8 cellular contexts compared by ENCODE assay signal in genomic region chr11:119371778-119372182, GRCh38. TPM values are rescaled to one million over a fixed set of nuclear protein-coding genes. Genes with fewer than 3 reads are reported as not detected.
A peak's percentile ranks its signal among the peaks of the same experiment; 100 is the strongest.
DNase-seq lines count a peak whose midpoint lies in the region; ATAC-seq, FAIRE-seq and TF ChIP-seq lines count a peak whose summit lies in the region.

No MANE protein-coding gene starts in this region.

- RAD21 ChIA-PET in HCT116 (lab: Charles Lee; ENCODE audit: low non-redundant PET in 1 of 2, low total read pairs in 2 of 2, uncharacterized antibody in 2 of 2, unreplicated experiment in 2 of 2) = interaction anchor here (0.7 to 1.0 kb wide), 2 partner anchors 15 kb away, joined by 3 read pairs; no protein-coding TSS in a partner anchor

- H3K9me2 ChIP-seq in HCT116 (ENCODE audit: insufficient read depth) = no peaks in the 10 kb centered on the region

- H3K4me2 ChIP-seq in HCT116 (ENCODE audit: low read length) = no peak overlapping the region

- H3K36me3 Mint-ChIP-seq in activated T-cell treated with anti-CD3 and anti-CD28 coated beads, Interleukin-2, amount 50 U/mL, for 4 hours (ENCODE audit: insufficient read depth) = no peaks in the 10 kb centered on the region

- no peaks in the 10 kb centered on the region for H4K20me1 ChIP-seq in HCT116 (ENCODE audit: insufficient read depth)

- H3K79me2 ChIP-seq in HCT116 (ENCODE audit: insufficient read depth, low read length) = no peaks in the 10 kb centered on the region

- no peak for TF ChIP-seq POLR2A in HCT116 (IDR thresholded peaks at IDR 0.05; ENCODE audit: borderline replicate concordance, extremely low read depth, insufficient read depth, insufficient read length)

- ATAC-seq in HCT116 = peak; percentile 61
- no peak for ATAC-seq in activated T-cell treated with anti-CD3 and anti-CD28 coated beads, Interleukin-2, amount 50 U/mL, for 4 hours

- H3K27ac ChIP-seq in HCT116 (ENCODE audit: low read depth, low read length) = no peak overlapping the region
- no peak overlapping the region for H3K27ac ChIP-seq in coronary artery

- TF ChIP-seq RAD21 in HCT116 (IDR thresholded peaks at IDR 0.05; ENCODE audit: low read depth) = peak; percentile 58

- H3K4me1 ChIP-seq in HCT116 (ENCODE audit: control insufficient read depth in 1 of 2, insufficient read depth in 2 of 2, low read length in 2 of 2) = peaks cover 35 to 42% of the 10 kb centered on the region in 2 experiments

- H3K27me3 ChIP-seq in HCT116 (ENCODE audit: insufficient read depth, low read length) = no peaks in the 10 kb centered on the region

- H2AFZ ChIP-seq in HCT116 (ENCODE audit: low read depth, low read length, poor library complexity, severe bottlenecking) = no peak overlapping the region

- intact Hi-C loops in HCT116 (cut with micrococcal nuclease) = no loop called here

- CTCF ChIA-PET in HCT116 (lab: Charles Lee) = interaction anchor here (0.8 to 7.5 kb wide), 6 partner anchors 9 to 340 kb away, joined by 3 to 54 read pairs (median 8); partner anchors contain the start of gene USP2

- no peak overlapping the region for H3K9ac ChIP-seq in HCT116 (ENCODE audit: low read length)

- peak; percentile 30 to 70 (median 35); a peak in 4 of 6 replicates for TF ChIP-seq CTCF in HCT116 (IDR thresholded peaks at IDR 0.05 in 2 of 3, conservative IDR thresholded peaks at IDR 0.05 in 1 of 3; ENCODE audit: borderline replicate concordance in 1 of 3, insufficient read depth in 1 of 3, low read depth in 2 of 3, low read length in 2 of 3)
- peak; percentile 49 for TF ChIP-seq CTCF in epithelial cell of esophagus (IDR thresholded peaks at IDR 0.05; ENCODE audit: insufficient read depth, low read depth, low read length, missing control alignments)
- peak; percentile 45 for TF ChIP-seq CTCF in retinal pigment epithelial cell (conservative IDR thresholded peaks at IDR 0.05; ENCODE audit: low read depth, low read length)
- TF ChIP-seq CTCF in coronary artery (IDR thresholded peaks at IDR 0.05) = no peak

- H3K27me3 Mint-ChIP-seq in activated T-cell treated with anti-CD3 and anti-CD28 coated beads, Interleukin-2, amount 50 U/mL, for 4 hours (ENCODE audit: low read depth) = peaks cover 32% of the 10 kb centered on the region

- no peaks in the 10 kb centered on the region for H3K9me3 ChIP-seq in HCT116 (ENCODE audit: control insufficient read depth in 1 of 2, insufficient read depth in 1 of 2, low read depth in 1 of 2, low read length in 2 of 2)

- no peak for DNase-seq in HCT116 (ENCODE audit: low read depth, low spot score)
- DNase-seq in NCI-H82 (lab: John Stamatoyannopoulos, UW) = peak; percentile 67
- peak; percentile 63 for DNase-seq in epithelial cell of esophagus (ENCODE audit: low read depth)
- no peak for DNase-seq in retinal pigment epithelial cell (ENCODE audit: low read depth)
- no peak for DNase-seq in NCI-H1048 (lab: John Stamatoyannopoulos, UW)
- no peak for DNase-seq in coronary artery (ENCODE audit: low spot score)
- no peak for DNase-seq in activated T-cell treated with anti-CD3 and anti-CD28 coated beads, Interleukin-2, amount 50 U/mL, for 4 hours
- no peak for DNase-seq in GM19239 (ENCODE audit: insufficient read length, low spot score)

- no peak overlapping the region for H3K4me3 ChIP-seq in HCT116 (replicated peaks in 1 of 2; ENCODE audit: low read depth in 1 of 2, low read length in 2 of 2)
- H3K4me3 ChIP-seq in epithelial cell of esophagus (ENCODE audit: low read length) = no peak overlapping the region
- no peak overlapping the region for H3K4me3 ChIP-seq in retinal pigment epithelial cell (ENCODE audit: low read length)
- H3K4me3 ChIP-seq in coronary artery = no peak overlapping the region

- POLR2A ChIA-PET in HCT116 (lab: Charles Lee) = interaction anchor here (0.5 to 1.2 kb wide), 2 partner anchors 11 to 33 kb away, joined by 3 to 4 read pairs; no protein-coding TSS in a partner anchor

- H3K36me3 ChIP-seq in HCT116 (ENCODE audit: control insufficient read depth in 1 of 2, insufficient read depth in 2 of 2, low read length in 2 of 2) = no peaks in the 10 kb centered on the region

- no peaks in the 10 kb centered on the region for H3K9me3 Mint-ChIP-seq in activated T-cell treated with anti-CD3 and anti-CD28 coated beads, Interleukin-2, amount 50 U/mL, for 4 hours

- FAIRE-seq in GM19239 (lab: Jason Lieb, UNC) = no peak

- H3K4me1 Mint-ChIP-seq in activated T-cell treated with anti-CD3 and anti-CD28 coated beads, Interleukin-2, amount 50 U/mL, for 4 hours (ENCODE audit: low read depth) = peaks cover 10% of the 10 kb centered on the region

- no peak overlapping the region for H3K4me3 Mint-ChIP-seq in activated T-cell treated with anti-CD3 and anti-CD28 coated beads, Interleukin-2, amount 50 U/mL, for 4 hours

- BruUV-seq in HCT116 (replicated peaks; lab: Mats Ljungman, UMichigan) = no TSS peak

TF ChIP-seq in HCT116, 20 proteins besides CTCF, POLR2A, EP300 and RAD21:
- TF ChIP-seq EGR1 (IDR thresholded peaks at IDR 0.05; ENCODE audit: low read depth) = no peak
- TF ChIP-seq ZFX (IDR thresholded peaks at IDR 0.05) = no peak
- no peak for TF ChIP-seq CEBPB (IDR thresholded peaks at IDR 0.05; ENCODE audit: low read depth)
- TF ChIP-seq MAX (IDR thresholded peaks at IDR 0.05) = peak; percentile 84
- TF ChIP-seq JUND (IDR thresholded peaks at IDR 0.05) = no peak

RNA-seq across cellular contexts. Expression of gene USP2, which starts 9.7 kb away (rescaled TPM):
- 5.0 TPM for total RNA-seq in HCT116 (2021; ENCODE audit: unreplicated experiment)
- 3.6 and 4.0 TPM in 2 replicates for polyA plus RNA-seq in HCT116 (2012)
- total RNA-seq in activated T-cell treated with anti-CD3 and anti-CD28 coated beads, Interleukin-2, amount 50 U/mL, for 4 hours = under 1 TPM; 0.19 to 0.53 (median 0.37) TPM

RNA-seq across cellular contexts. Expression of gene MFRP, which starts 25.3 kb away (rescaled TPM):
- not detected for total RNA-seq in HCT116 (2021; ENCODE audit: unreplicated experiment)
- not detected in 2 replicates for polyA plus RNA-seq in HCT116 (2012)
- total RNA-seq in activated T-cell treated with anti-CD3 and anti-CD28 coated beads, Interleukin-2, amount 50 U/mL, for 4 hours = not detected

RNA-seq across cellular contexts. Expression of gene C1QTNF5, which starts 31.1 kb away (rescaled TPM):
- not detected for total RNA-seq in HCT116 (2021; ENCODE audit: unreplicated experiment)
- polyA plus RNA-seq in HCT116 (2012) = not detected in 2 replicates
- not detected for total RNA-seq in activated T-cell treated with anti-CD3 and anti-CD28 coated beads, Interleukin-2, amount 50 U/mL, for 4 hours

RNA-seq across cellular contexts. Expression of gene RNF26, which starts 37.5 kb away (rescaled TPM):
- 45.6 TPM for total RNA-seq in HCT116 (2021; ENCODE audit: unreplicated experiment)
- 49.8 and 55.4 TPM in 2 replicates for polyA plus RNA-seq in HCT116 (2012)
- 10 to 100 TPM; 18.6 to 20.7 (median 18.9) TPM for total RNA-seq in activated T-cell treated with anti-CD3 and anti-CD28 coated beads, Interleukin-2, amount 50 U/mL, for 4 hours

RNA-seq across cellular contexts. Expression of gene THY1, which starts 51.2 kb away (rescaled TPM):
- 1.1 TPM for total RNA-seq in HCT116 (2021; ENCODE audit: unreplicated experiment)
- polyA plus RNA-seq in HCT116 (2012) = 0.04 and 0.05 TPM in 2 replicates
- under 1 TPM; 0.35 to 0.52 (median 0.40) TPM for total RNA-seq in activated T-cell treated with anti-CD3 and anti-CD28 coated beads, Interleukin-2, amount 50 U/mL, for 4 hours

Comparison
In these comparisons a context has a peak if more than half of its experiments do, and no peak if none do; other contexts are left out.
1. DNase-seq: peak in NCI-H82 (single experiment) and epithelial cell of esophagus (single experiment); none in HCT116 (single experiment), retinal pigment epithelial cell (single experiment), NCI-H1048 (single experiment), coronary artery (single experiment), activated T-cell treated with anti-CD3 and anti-CD28 coated beads, Interleukin-2, amount 50 U/mL, for 4 hours (single experiment) and GM19239 (single experiment).